8 cellular contexts compared by ENCODE assay signal in the genomic region with DNA sequence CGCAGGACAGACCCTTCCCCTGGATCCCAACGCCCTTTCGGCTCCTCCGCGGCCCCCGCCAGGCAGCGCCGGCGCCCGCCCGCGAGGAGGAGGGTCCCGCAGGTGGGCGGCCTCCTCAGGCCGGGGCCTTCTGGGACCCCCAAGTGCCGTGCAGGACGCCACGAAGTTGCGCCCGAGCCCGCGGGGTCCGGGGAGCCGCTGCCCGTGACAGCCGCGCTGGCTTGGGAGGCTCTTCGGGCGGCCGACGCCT. TPM values are rescaled to one million over a fixed set of nuclear protein-coding genes. Genes with fewer than 3 reads are reported as not detected.
DNase-seq lines count a peak whose midpoint lies in the region; ATAC-seq and TF ChIP-seq lines count a peak whose summit lies in the region.

No MANE protein-coding gene starts in this region.

- peak overlapping the region; percentile 28 for H3K4ac ChIP-seq in IMR-90 (ENCODE audit: low read depth, low read length)

- H3K4me3 Mint-ChIP-seq in nephron = peak overlapping the region; percentile 87 to 95 (median 88)

- dilution Hi-C loops in IMR-90 (cut with HindIII; ENCODE audit: low sequenced_read_pairs, unreplicated experiment) = no loop called here

- no peak overlapping the region for H4K5ac ChIP-seq in IMR-90 (ENCODE audit: low read depth, low read length)

- H4K8ac ChIP-seq in IMR-90 (ENCODE audit: low read depth in 2 of 2, low read length in 2 of 2) = peak overlapping the region in 1 of 2 experiments; percentile 1; a peak in 1 of 4 replicates

- H3K27me3 ChIP-seq in GM06990 (replicated peaks; ENCODE audit: control insufficient read depth, insufficient read depth, low read length) (no peaks in the 10 kb centered on the region), IMR-90 (ENCODE audit: control insufficient read depth, insufficient read depth, low read length) (no peaks in the 10 kb centered on the region), colonic mucosa (no peaks in the 10 kb centered on the region)

- peak overlapping the region; percentile 65 for H2BK5ac ChIP-seq in IMR-90 (ENCODE audit: low read depth, low read length, poor library complexity, severe bottlenecking)

- H2AFZ ChIP-seq in IMR-90 (replicated peaks; ENCODE audit: low read length, poor library complexity) = peak overlapping the region; percentile 94

- H3K9me3 Mint-ChIP-seq in nephron = no peaks in the 10 kb centered on the region

- peaks cover 14 to 27% of the 10 kb centered on the region in 2 experiments for H3K79me1 ChIP-seq in IMR-90 (ENCODE audit: low read depth in 1 of 2, low read length in 2 of 2)

- H2BK20ac ChIP-seq in IMR-90 (ENCODE audit: low read depth, low read length) = no peak overlapping the region

- in situ Hi-C loops in IMR-90 (cut with MboI; ENCODE audit: low sequenced_read_pairs) = loop anchor here (5.0 kb wide), 1 partner anchor 62 kb away; no protein-coding TSS in a partner anchor

- peak overlapping the region; percentile 70 for H3K27ac ChIP-seq in IMR-90 (ENCODE audit: insufficient read depth, low read length)
- peak overlapping the region; percentile 97 for H3K27ac ChIP-seq in colonic mucosa

- no peaks in the 10 kb centered on the region for H3K36me3 Mint-ChIP-seq in nephron (ENCODE audit: low read depth)

- TF ChIP-seq POLR2A in IMR-90 (IDR thresholded peaks at IDR 0.05; ENCODE audit: low read depth, low read length) = no peak

- H3K4me1 Mint-ChIP-seq in nephron = peaks cover 29% of the 10 kb centered on the region

- TF ChIP-seq CTCF in GM06990 (IDR thresholded peaks at IDR 0.05; ENCODE audit: insufficient read depth, low read length, poor library complexity, severe bottlenecking) = no peak
- TF ChIP-seq CTCF in IMR-90 (conservative IDR thresholded peaks at IDR 0.05; ENCODE audit: low read depth, low read length) = no peak
- no peak for TF ChIP-seq CTCF in colonic mucosa (IDR thresholded peaks at IDR 0.05)
- no peak for TF ChIP-seq CTCF in nephron (IDR thresholded peaks at IDR 0.05; ENCODE audit: unreplicated experiment in 3 of 3)

- peak overlapping the region; percentile 6 for H2AK9ac ChIP-seq in IMR-90 (replicated peaks; ENCODE audit: low read depth, low read length, poor library complexity)

- H3K56ac ChIP-seq in IMR-90 (ENCODE audit: extremely low read depth, insufficient read depth, low read length) = peak overlapping the region; percentile 69

- H3K14ac ChIP-seq in IMR-90 (replicated peaks; ENCODE audit: low read depth, low read length) = peak overlapping the region; percentile 61

- H3K9me1 ChIP-seq in IMR-90 (ENCODE audit: insufficient read depth, low read length) = peaks cover 3% of the 10 kb centered on the region; the same call in 1 of the 2 replicates

- CTCF ChIA-PET in IMR-90 (lab: Yijun Ruan, JAX) = interaction anchor here (0.7 to 0.9 kb wide), 2 partner anchors 80 to 101 kb away, joined by 3 read pairs; no protein-coding TSS in a partner anchor

- no peak overlapping the region; the same call in 2 of the 3 replicates for H2BK15ac ChIP-seq in IMR-90 (ENCODE audit: low read depth, low read length)

- peak overlapping the region; percentile 0; the same call in 1 of the 2 replicates for H4K91ac ChIP-seq in IMR-90 (ENCODE audit: insufficient read depth, low read depth, low read length)

- H3K4me2 ChIP-seq in IMR-90 (ENCODE audit: low read depth, low read length) = peak overlapping the region; percentile 77

- no peak for TF ChIP-seq RAD21 in IMR-90 (IDR thresholded peaks at IDR 0.05; ENCODE audit: low read length)

- no peaks in the 10 kb centered on the region for H3K36me3 ChIP-seq in GM06990 (ENCODE audit: control insufficient read depth, insufficient read depth, low read length)
- H3K36me3 ChIP-seq in IMR-90 (ENCODE audit: control insufficient read depth, insufficient read depth, low read length) = no peaks in the 10 kb centered on the region
- H3K36me3 ChIP-seq in colonic mucosa = no peaks in the 10 kb centered on the region

- peaks cover 5% of the 10 kb centered on the region for H3K27me3 Mint-ChIP-seq in nephron (ENCODE audit: low read depth)

- no TSS peak for BruUV-seq in IMR-90 (replicated peaks; lab: Mats Ljungman, UMichigan)

- H3K9me3 ChIP-seq in IMR-90 (ENCODE audit: control insufficient read depth, insufficient read depth, low read length) = no peaks in the 10 kb centered on the region
- H3K9me3 ChIP-seq in colonic mucosa = no peaks in the 10 kb centered on the region

- ATAC-seq in IMR-90 (ENCODE audit: low read depth) = no peak

- WGBS in IMR-90 (ENCODE audit: extremely low coverage in 2 of 2, insufficient read length in 1 of 2), 2 experiments = 0% methylated on average over 20 of the region's 31 CpGs; no CpG with 5 or more reads in 1 of the 2 experiments

- intact Hi-C loops in IMR-90 (cut with micrococcal nuclease) = loop anchor here (5.0 kb wide), 1 partner anchor 47 kb away; no protein-coding TSS in a partner anchor
- intact Hi-C loops in colonic mucosa (cut with DNase I) = no loop called here

- H3K4me1 ChIP-seq in IMR-90 (ENCODE audit: control insufficient read depth, insufficient read depth, low read length) = peaks cover 6% of the 10 kb centered on the region
- H3K4me1 ChIP-seq in colonic mucosa = peaks cover 5% of the 10 kb centered on the region

- H3K27ac Mint-ChIP-seq in nephron = peak overlapping the region in 1 of 3 experiments; percentile 89

- peak overlapping the region; percentile 80 for H3K9ac ChIP-seq in IMR-90 (ENCODE audit: low read depth, low read length)
- peak overlapping the region; percentile 94 to 96 for H3K9ac ChIP-seq in colonic mucosa (ENCODE audit: low read depth in 2 of 2, low read length in 2 of 2)

- POLR2A ChIA-PET in IMR-90 (lab: Charles Lee; ENCODE audit: unreplicated experiment) = interaction anchor here (0.6 kb wide), 1 partner anchor 11 kb away, joined by 3 read pairs; no protein-coding TSS in a partner anchor

- no peak overlapping the region for H2BK120ac ChIP-seq in IMR-90 (ENCODE audit: low read depth, low read length)

- no peak overlapping the region for H3K18ac ChIP-seq in IMR-90 (ENCODE audit: low read depth, low read length)

- no peak overlapping the region for H2AK5ac ChIP-seq in IMR-90 (ENCODE audit: low read depth, low read length)

- H4K20me1 ChIP-seq in IMR-90 (ENCODE audit: insufficient read depth, low read length) = peaks cover 5% of the 10 kb centered on the region; the same call in 1 of the 2 replicates

- H3K4me3 ChIP-seq in GM06990 (replicated peaks; ENCODE audit: low read depth, low read length) (peak overlapping the region; percentile 84), IMR-90 (ENCODE audit: insufficient read depth, low read depth, low read length) (peak overlapping the region; percentile 88), colonic mucosa (peak overlapping the region; percentile 88)

- DNase-seq in GM06990 (ENCODE audit: extremely low read depth, insufficient read length) (no peak), IMR-90 (no peak), colonic mucosa (no peak), NOMO-1 treated with dmso at 0.1 percent for 144 hours (lab: John Stamatoyannopoulos, UW; ENCODE audit: unreplicated experiment) (no peak), glomerular visceral epithelial cell (ENCODE audit: extremely low spot score) (no peak), NCI-H2227 (lab: John Stamatoyannopoulos, UW; ENCODE audit: unreplicated experiment) (no peak), iPS-NIHi11 (ENCODE audit: low spot score) (no peak)

- peak overlapping the region; percentile 61 for H3K23ac ChIP-seq in IMR-90 (ENCODE audit: low read depth, low read length)

TF ChIP-seq in IMR-90, 13 proteins besides CTCF, POLR2A, EP300 and RAD21:
- TF ChIP-seq, protein P1, sequence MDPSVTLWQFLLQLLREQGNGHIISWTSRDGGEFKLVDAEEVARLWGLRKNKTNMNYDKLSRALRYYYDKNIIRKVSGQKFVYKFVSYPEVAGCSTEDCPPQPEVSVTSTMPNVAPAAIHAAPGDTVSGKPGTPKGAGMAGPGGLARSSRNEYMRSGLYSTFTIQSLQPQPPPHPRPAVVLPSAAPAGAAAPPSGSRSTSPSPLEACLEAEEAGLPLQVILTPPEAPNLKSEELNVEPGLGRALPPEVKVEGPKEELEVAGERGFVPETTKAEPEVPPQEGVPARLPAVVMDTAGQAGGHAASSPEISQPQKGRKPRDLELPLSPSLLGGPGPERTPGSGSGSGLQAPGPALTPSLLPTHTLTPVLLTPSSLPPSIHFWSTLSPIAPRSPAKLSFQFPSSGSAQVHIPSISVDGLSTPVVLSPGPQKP (IDR thresholded peaks at IDR 0.05; ENCODE audit: borderline replicate concordance, low read depth, low read length) = no peak
- TF ChIP-seq MAFK (IDR thresholded peaks at IDR 0.05; ENCODE audit: low read depth, low read length) (no peak), CEBPB (IDR thresholded peaks at IDR 0.05; ENCODE audit: low read depth, low read length) (no peak), BHLHE40 (IDR thresholded peaks at IDR 0.05; ENCODE audit: low read depth, low read length) (no peak), MAZ (IDR thresholded peaks at IDR 0.05; ENCODE audit: borderline replicate concordance, low read depth, low read length) (no peak), CHD1 (IDR thresholded peaks at IDR 0.05; ENCODE audit: low read depth, low read length) (no peak), MXI1 (IDR thresholded peaks at IDR 0.05; ENCODE audit: borderline replicate concordance, low read depth, low read length) (no peak), RFX5 (IDR thresholded peaks at IDR 0.05; ENCODE audit: low read depth, low read length) (no peak), FOS (IDR thresholded peaks at IDR 0.05; ENCODE audit: low read depth, low read length) (no peak), SMC3 (IDR thresholded peaks at IDR 0.05; ENCODE audit: low read depth, low read length) (no peak), NFE2L2 (IDR thresholded peaks at IDR 0.05; ENCODE audit: low read depth, low read length) (no peak), RCOR1 (IDR thresholded peaks at IDR 0.05; ENCODE audit: insufficient replicate concordance, low read length) (no peak)
- TF ChIP-seq, protein P2, sequence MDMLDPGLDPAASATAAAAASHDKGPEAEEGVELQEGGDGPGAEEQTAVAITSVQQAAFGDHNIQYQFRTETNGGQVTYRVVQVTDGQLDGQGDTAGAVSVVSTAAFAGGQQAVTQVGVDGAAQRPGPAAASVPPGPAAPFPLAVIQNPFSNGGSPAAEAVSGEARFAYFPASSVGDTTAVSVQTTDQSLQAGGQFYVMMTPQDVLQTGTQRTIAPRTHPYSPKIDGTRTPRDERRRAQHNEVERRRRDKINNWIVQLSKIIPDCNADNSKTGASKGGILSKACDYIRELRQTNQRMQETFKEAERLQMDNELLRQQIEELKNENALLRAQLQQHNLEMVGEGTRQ (IDR thresholded peaks at IDR 0.05; ENCODE audit: low read depth, low read length) = no peak

RNA-seq across cellular contexts. Expression of gene ERN1, which starts 0.5 kb away (rescaled TPM):
- 2.2 and 2.7 TPM in 2 replicates for total RNA-seq in IMR-90 (2012; rRNA removed)
- polyA plus RNA-seq in IMR-90 (2012; rRNA removed) = 3.7 and 4.1 TPM in 2 replicates
- polyA plus RNA-seq in IMR-90 (2012; cell fraction: cytosol; rRNA removed) = 3.2 and 3.4 TPM in 2 replicates
- 7.5 and 10.9 TPM in 2 replicates for polyA plus RNA-seq in IMR-90 (2012; cell fraction: nucleus; rRNA removed; ENCODE audit: low replicate concordance)
- total RNA-seq in colonic mucosa = 10 to 100 TPM; 19.2 to 19.6 TPM
